Comparison of ENCODE assay signal across 8 cellular contexts in genomic region chr2:85889648-85890281, GRCh38. TPM values are rescaled to one million over a fixed set of nuclear protein-coding genes. Genes with fewer than 3 reads are reported as not detected.
DNase-seq lines count a peak whose midpoint lies in the region; TF ChIP-seq lines count a peak whose summit lies in the region.

No MANE protein-coding gene starts in this region.

- H3K27ac ChIP-seq in adrenal gland (peak overlapping the region; percentile 84 to 99 (median 95)), stomach smooth muscle (ENCODE audit: low read length) (peak overlapping the region; percentile 66)

- peaks cover 48 to 70% of the 10 kb centered on the region in 2 donors for H3K4me1 ChIP-seq in adrenal gland (replicated peaks in 1 of 2)
- H3K4me1 ChIP-seq in stomach smooth muscle (ENCODE audit: control insufficient read depth, insufficient read depth, low read length) = peaks cover 36% of the 10 kb centered on the region

- peak in 1 of 2 donors; percentile 52 for TF ChIP-seq POLR2A in adrenal gland (IDR thresholded peaks at IDR 0.05)

- H3K9me3 ChIP-seq in adrenal gland (replicated peaks in 1 of 3) = no peaks in the 10 kb centered on the region
- H3K9me3 ChIP-seq in stomach smooth muscle (ENCODE audit: control insufficient read depth in 2 of 2, low read length in 2 of 2) = no peaks in the 10 kb centered on the region

- H3K9ac ChIP-seq in stomach smooth muscle (ENCODE audit: low read length in 2 of 2) = peak overlapping the region; percentile 51 to 80

- H3K4me3 ChIP-seq in adrenal gland = peak overlapping the region; percentile 16 to 98 (median 58)
- H3K4me3 ChIP-seq in kidney epithelial cell (ENCODE audit: low read depth, low read length) = peak overlapping the region; percentile 65
- peak overlapping the region; percentile 83 to 93 for H3K4me3 ChIP-seq in stomach smooth muscle (ENCODE audit: low read length in 2 of 2)

- H3K36me3 ChIP-seq in adrenal gland (replicated peaks in 1 of 2) (no peaks in the 10 kb centered on the region), kidney epithelial cell (ENCODE audit: control insufficient read depth, insufficient read depth, low read length) (no peaks in the 10 kb centered on the region), stomach smooth muscle (ENCODE audit: control insufficient read depth in 2 of 2, insufficient read depth in 2 of 2, low read length in 2 of 2) (no peaks in the 10 kb centered on the region)

- WGBS in adrenal gland, 4 donors = 10 to 18% (median 14%) methylated on average over 20 of the region's 20 CpGs

- H3K27me3 ChIP-seq in adrenal gland = no peaks in the 10 kb centered on the region
- no peaks in the 10 kb centered on the region for H3K27me3 ChIP-seq in kidney epithelial cell (ENCODE audit: control insufficient read depth, insufficient read depth, low read length)
- H3K27me3 ChIP-seq in stomach smooth muscle (ENCODE audit: control insufficient read depth in 1 of 2, insufficient read depth in 2 of 2, low read length in 2 of 2) = no peaks in the 10 kb centered on the region

- DNase-seq in NCI-H748 (lab: John Stamatoyannopoulos, UW; ENCODE audit: unreplicated experiment) (peak; percentile 1), NCI-H748 treated with DMSO at 0.1 percent for 48 hours (lab: John Stamatoyannopoulos, UW) (no peak), adrenal gland (peak; percentile 41 to 78 (median 65)), kidney epithelial cell (ENCODE audit: low read depth) (no peak), HCEC 1CT (no peak), SKM-1 (lab: John Stamatoyannopoulos, UW; ENCODE audit: unreplicated experiment) (no peak)
- no peak for DNase-seq in stimulated activated CD4-positive, alpha-beta T cell treated with anti-CD3 and anti-CD28 coated beads, Interleukin-15, amount 100 ng/mL, for 24 hours

- TF ChIP-seq CTCF in adrenal gland (IDR thresholded peaks at IDR 0.05) (no peak), kidney epithelial cell (IDR thresholded peaks at IDR 0.05; ENCODE audit: insufficient read depth, low read length, poor library complexity, severe bottlenecking) (no peak)

- intact Hi-C loops in adrenal gland (cut with DNase I) = loop anchor here (2.0 to 10.0 kb wide), 3 partner anchors 65 to 188 kb away; no protein-coding TSS in a partner anchor

RNA-seq across cellular contexts. Expression of gene ST3GAL5, which starts 1.0 kb away (rescaled TPM):
- total RNA-seq in adrenal gland (100 to 1,000 TPM in 4 of 8 donors, 10 to 100 TPM in 4; 61.2 to 172 (median 111) TPM), kidney epithelial cell (3.0 and 3.8 TPM in 2 replicates)
- polyA plus RNA-seq in adrenal gland = 10 to 100 TPM; 79.2 to 96.4 (median 79.7) TPM

Comparison
In these comparisons a context has a peak if more than half of its experiments do, and no peak if none do; other contexts are left out.
1. DNase-seq: peak in NCI-H748 (single experiment) and adrenal gland (7 of 7); none in NCI-H748 treated with DMSO at 0.1 percent for 48 hours (single experiment), kidney epithelial cell (single experiment), stimulated activated CD4-positive, alpha-beta T cell treated with anti-CD3 and anti-CD28 coated beads, Interleukin-15, amount 100 ng/mL, for 24 hours (single experiment), HCEC 1CT (single experiment) and SKM-1 (single experiment).
2. RNA of gene ST3GAL5, which starts 1.0 kb away (total RNA-seq): 61.2 to 172 TPM in adrenal gland; 3.0 to 3.8 TPM in kidney epithelial cell; every median in the first group is over 10 times any median in the second.
3. Peak in every context shown above with its lines, with median percentiles within 50 percentile points of each other: H3K4me3 ChIP-seq.